ENCODE assay signal across 9 cellular contexts in the genomic region with DNA sequence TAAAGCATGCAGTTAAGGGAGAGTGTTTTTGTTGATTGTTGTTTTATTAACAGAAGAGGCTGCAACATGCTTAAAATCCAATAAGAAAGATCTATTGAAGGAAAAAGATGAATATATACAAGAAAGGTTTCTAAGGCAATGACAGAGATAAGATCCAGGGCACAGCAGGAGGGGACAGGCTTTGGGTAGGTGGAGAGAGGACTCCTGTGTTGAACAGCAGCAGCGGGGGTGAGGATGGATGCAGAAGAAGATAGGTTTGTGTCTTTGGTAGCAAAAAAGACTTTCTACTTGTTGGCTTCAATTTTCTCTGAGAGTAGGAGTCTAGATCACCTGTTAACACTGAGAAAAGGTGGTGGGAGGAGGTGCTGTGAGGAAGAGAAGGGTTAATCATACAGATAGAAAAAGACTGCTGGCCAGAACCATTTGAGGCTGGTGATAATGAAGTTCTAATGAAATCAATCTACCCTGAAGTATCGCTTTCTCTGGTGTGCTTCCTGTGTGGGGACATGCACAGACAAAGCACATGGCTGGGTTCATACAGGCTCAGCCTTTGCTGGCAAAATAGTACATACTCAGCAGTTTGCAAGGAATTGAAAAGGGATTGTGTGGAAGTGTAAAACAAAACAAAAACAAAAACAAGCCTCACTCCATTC. TPM values are rescaled to one million over a fixed set of nuclear protein-coding genes. Genes with fewer than 3 reads are reported as not detected.
DNase-seq lines count a peak whose midpoint lies in the region; ATAC-seq and TF ChIP-seq lines count a peak whose summit lies in the region.
"Had no signal": no experiment of that assay in that cellular context is flagged by ENCODE, and none has a peak within 500 bp of the region (broad histone marks: within the 10 kb centered on the region; RNA-seq: fewer than 3 reads in every experiment).

No MANE protein-coding gene starts in this region.

- H3K27ac ChIP-seq in transverse colon (peak overlapping the region in 1 of 4 donors; percentile 11), gastroesophageal sphincter (no peak overlapping the region)

- ATAC-seq in GM18867 (IDR thresholded peaks at IDR 0.05; ENCODE audit: unreplicated experiment) (peak; percentile 91), GM21786 (IDR thresholded peaks at IDR 0.05; ENCODE audit: unreplicated experiment) (peak; percentile 89), HG03571 (IDR thresholded peaks at IDR 0.05; ENCODE audit: unreplicated experiment) (peak; percentile 91), left lobe of liver (peak; percentile 48), gastroesophageal sphincter (no peak)

- TF ChIP-seq POLR2A in transverse colon (IDR thresholded peaks at IDR 0.05), result no peak
- TF ChIP-seq POLR2A in gastroesophageal sphincter (IDR thresholded peaks at IDR 0.05), result no peak

- intact Hi-C loops in transverse colon (cut with DNase I; ENCODE audit: low total_unique reads), result no loop called here

- no peak for TF ChIP-seq EP300 in transverse colon (IDR thresholded peaks at IDR 0.05; ENCODE audit: low read depth)
- TF ChIP-seq EP300 in gastroesophageal sphincter (IDR thresholded peaks at IDR 0.05), result no peak

- 72 to 100% methylated on average over 2 of the region's 2 CpGs for WGBS in transverse colon (ENCODE audit: low coverage in 1 of 2), 2 donors
- 81 to 94% methylated on average over 2 of the region's 2 CpGs for WGBS in gastroesophageal sphincter (ENCODE audit: low coverage in 1 of 2), 2 donors

- H3K27me3 ChIP-seq in transverse colon (no peaks in the 10 kb centered on the region), gastroesophageal sphincter (no peaks in the 10 kb centered on the region)

- TF ChIP-seq CTCF in transverse colon (IDR thresholded peaks at IDR 0.05) (no peak), gastroesophageal sphincter (IDR thresholded peaks at IDR 0.05) (no peak)

- in situ Hi-C loops in transverse colon (cut with MboI; ENCODE audit: low pct_ligation_motif_present in 1 of 4, low pct_unique_long_range_greater_than_20kb in 1 of 4, low sequenced_read_pairs in 3 of 4), result no loop called here

- H3K4me3 ChIP-seq in transverse colon (no peak overlapping the region), gastroesophageal sphincter (no peak overlapping the region)

- H3K4me1 ChIP-seq in transverse colon (peaks cover 13 to 75% (median 46%) of the 10 kb centered on the region in 4 donors), gastroesophageal sphincter (peaks cover 0 to 52% (median 5%) of the 10 kb centered on the region in 3 donors)

- H3K36me3 ChIP-seq in transverse colon (no peaks in the 10 kb centered on the region), gastroesophageal sphincter (no peaks in the 10 kb centered on the region)

- H3K9me3 ChIP-seq in transverse colon (no peaks in the 10 kb centered on the region), gastroesophageal sphincter (no peaks in the 10 kb centered on the region)

- DNase-seq in left lobe of liver (ENCODE audit: low spot score), result no peak
- DNase-seq in foreskin melanocyte, result no peak
- no peak for DNase-seq in transverse colon
- no peak for DNase-seq in stimulated activated naive CD4-positive, alpha-beta T cell (lab: John Stamatoyannopoulos, UW)
- DNase-seq: NCI-H524 treated with DMSO at 0.1 percent for 48 hours had no signal

RNA-seq across cellular contexts. Expression of gene DST, which starts 17.2 kb away (rescaled TPM):
- 86.5 TPM for total RNA-seq in left lobe of liver
- 100 to 1,000 TPM; 280 to 535 (median 428) TPM for total RNA-seq in transverse colon
- total RNA-seq in gastroesophageal sphincter, result 100 to 1,000 TPM; 442 to 716 (median 661) TPM
